8 cellular contexts compared by ENCODE assay signal in genomic region chr7:144281981-144282380, GRCh38. TPM values are rescaled to one million over a fixed set of nuclear protein-coding genes. Genes with fewer than 3 reads are reported as not detected.
"Had no signal": no experiment of that assay in that cellular context is flagged by ENCODE, and none has a peak within 500 bp of the region (broad histone marks: within the 10 kb centered on the region; RNA-seq: fewer than 3 reads in every experiment).

No MANE protein-coding gene starts in this region.

RNA-seq across cellular contexts. Expression of gene CTAGE8, which starts 12.9 kb away (rescaled TPM):
- total RNA-seq: SJSA1 had no signal
- polyA plus RNA-seq: SK-N-SH had no signal

RNA-seq across cellular contexts. Expression of gene OR2A7, which starts 17.4 kb away (rescaled TPM):
- total RNA-seq: LHCN-M2, NCI-H460, SJSA1 had no signal
- polyA plus RNA-seq: SK-N-SH had no signal

RNA-seq across cellular contexts. Expression of gene OR2A1, which starts 30.2 kb away (rescaled TPM):
- total RNA-seq: LHCN-M2, MCF 10A, NCI-H460, PC-9, Peyer's patch, Right ventricle myocardium superior, SJSA1 had no signal
- polyA plus RNA-seq: SK-N-SH had no signal

RNA-seq across cellular contexts. Expression of gene OR2A42, which starts 42.6 kb away (rescaled TPM):
- total RNA-seq: LHCN-M2, MCF 10A, NCI-H460, PC-9, Peyer's patch, Right ventricle myocardium superior, SJSA1 had no signal
- polyA plus RNA-seq: SK-N-SH had no signal
